ENCODE assay signal across 19 cellular contexts in genomic region chr12:107283652-107284051, GRCh38.
"Had no signal": no experiment of that assay in that cellular context is flagged by ENCODE, and none has a peak within 500 bp of the region (broad histone marks: within the 10 kb centered on the region; RNA-seq: fewer than 3 reads in every experiment).

No MANE protein-coding gene starts in this region.

- H3K9me3 ChIP-seq: prostate gland, testis, tibial artery had no signal

- H3K27me3 ChIP-seq: neural progenitor cell, spleen, testis, tibial artery had no signal

- H3K4me1 ChIP-seq: neural progenitor cell, prostate gland, spleen, testis, tibial artery had no signal

- FAIRE-seq: frontal cortex, kidney had no signal

- ATAC-seq: left lobe of liver; naive thymus-derived CD4-positive, alpha-beta T cell; right cardiac atrium; stimulated activated memory B cell treated with anti-CD40 and anti-IgM and Interleukin-4, amounts not matched to agents 10 μg/mL and 1 μg/mL and 100 μg/mL, for 72 hours; stimulated activated naive CD8-positive, alpha-beta T cell treated with anti-CD3 and anti-CD28 coated beads, Interleukin-15, Interleukin-2, amounts not matched to agents 100 U/mL and 50 U/mL, for 24 hours had no signal

- H2AFZ ChIP-seq: neural progenitor cell had no signal

- H3K36me3 ChIP-seq: neural progenitor cell, prostate gland, spleen, tibial artery had no signal

- DNase-seq: cortex of kidney; effector CD4-positive, alpha-beta T cell; hypothalamus; kidney; mesenchymal stem cell; naive thymus-derived CD4-positive, alpha-beta T cell; right cardiac atrium; spleen; stimulated activated CD4-positive, alpha-beta T cell treated with anti-CD3 and anti-CD28 coated beads, Interleukin-4, amount 100 ng/mL, for 4 hours; stimulated activated naive CD8-positive, alpha-beta T cell treated with anti-CD3 and anti-CD28 coated beads, Interleukin-15, Interleukin-2, amounts not matched to agents 100 U/mL and 50 U/mL, for 24 hours; substantia nigra; testis; tibial artery had no signal

- H3K27ac ChIP-seq: neural progenitor cell, prostate gland, skin epidermis, spleen, testis, tibial artery had no signal

- H3K4me3 ChIP-seq: neural progenitor cell, prostate gland, skin epidermis, spleen, testis, tibial artery had no signal

- H3K4me2 ChIP-seq: neural progenitor cell had no signal

- H3K9ac ChIP-seq: neural progenitor cell had no signal
